17 cellular contexts compared by ENCODE assay signal in the genomic region with DNA sequence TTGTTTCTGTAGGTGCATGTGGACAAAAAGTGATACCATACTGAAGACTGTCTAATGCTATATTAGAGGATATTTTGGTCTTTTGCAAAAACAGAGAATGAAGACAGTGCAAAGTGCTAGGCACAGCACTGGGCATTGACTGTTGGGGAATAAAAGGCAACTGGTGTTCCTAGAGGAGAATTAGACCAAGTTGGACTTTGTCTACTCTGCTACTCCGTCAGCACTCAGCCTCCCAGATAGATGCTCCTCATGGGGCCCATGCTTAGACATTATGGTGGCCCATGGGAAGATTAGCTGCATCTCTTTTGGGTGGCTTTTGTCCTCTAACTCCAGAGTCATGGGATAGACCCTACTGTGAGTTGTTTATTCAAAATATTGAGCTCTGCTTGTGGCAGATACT.
"Had no signal": no experiment of that assay in that cellular context is flagged by ENCODE, and none has a peak within 500 bp of the region (broad histone marks: within the 10 kb centered on the region; RNA-seq: fewer than 3 reads in every experiment).

No MANE protein-coding gene starts in this region.

- FAIRE-seq: frontal cortex, islet of Langerhans had no signal

- H3K9me3 ChIP-seq: neutrophil, stomach, thyroid gland had no signal

- DNase-seq: cerebellar nuclear complex; dorsolateral prefrontal cortex; effector CD4-positive, alpha-beta T cell; mesendoderm; naive B cell; stimulated activated CD4-positive, alpha-beta T cell treated with anti-CD3 and anti-CD28 coated beads, Interleukin-2, amount 100 ng/mL, for 24 hours; stimulated activated CD4-positive, alpha-beta T cell treated with anti-CD3 and anti-CD28 coated beads, Interleukin-4, amount 100 ng/mL, for 24 hours; stimulated activated naive CD4-positive, alpha-beta T cell treated with Interleukin-2 at 50 U/mL for 16 hours; stomach; thyroid gland had no signal

- H3K27ac ChIP-seq: neutrophil, parathyroid adenoma, thyroid gland had no signal

- ATAC-seq: natural killer cell treated with Interleukin-12 subunit alpha and Interleukin-12 subunit beta and Interleukin-15 and Interleukin-18, amount 100 ng/mL, for 72 hours; sciatic nerve; stimulated activated effector memory CD8-positive, alpha-beta T cell treated with anti-CD3 and anti-CD28 coated beads, Interleukin-12 subunit alpha, Interleukin-12 subunit beta, amount 100 ng/mL, for 72 hours had no signal

- H3K4me3 ChIP-seq: dorsolateral prefrontal cortex, stomach, thyroid gland had no signal

- H3K4me1 ChIP-seq: stomach, thyroid gland had no signal

- H3K36me3 ChIP-seq: neutrophil, stomach, thyroid gland had no signal

- H3K9ac ChIP-seq: parathyroid adenoma had no signal

- H2AFZ ChIP-seq: parathyroid adenoma had no signal

- H3K27me3 ChIP-seq: neutrophil, stomach, thyroid gland had no signal
